Comparison of ENCODE assay signal across 1 cellular context in genomic region chr19:7636691-7637373, GRCh38.
TF ChIP-seq lines count a peak whose summit lies in the region.

TSS of gene STXBP2 (plus strand) at chr19:7637110. CDS start at chr19:7637150, 40 bp downstream.

TF ChIP-seq in HepG2, 621 proteins besides CTCF, POLR2A, EP300 and RAD21 (continued from another document and continues in another):
- TF ChIP-seq HNRNPLL (IDR thresholded peaks at IDR 0.05; ENCODE audit: low read depth, low read length, poor library complexity, severe bottlenecking) (peak; percentile 25), FOXC1 (CRISPR knock-in tag; IDR thresholded peaks at IDR 0.05; ENCODE audit: borderline replicate concordance) (peak; percentile 25; the same call in 1 of the 2 replicates), PRDM4 (CRISPR knock-in tag; IDR thresholded peaks at IDR 0.05; ENCODE audit: borderline replicate concordance) (no peak), HES4 (CRISPR knock-in tag; IDR thresholded peaks at IDR 0.05; ENCODE audit: borderline replicate concordance) (peak; percentile 54; the same call in 1 of the 2 replicates), ZNF614 (CRISPR knock-in tag; IDR thresholded peaks at IDR 0.05; ENCODE audit: borderline replicate concordance) (no peak), SMARCE1 (IDR thresholded peaks at IDR 0.05; ENCODE audit: borderline replicate concordance) (no peak), ZNF34 (CRISPR knock-in tag; IDR thresholded peaks at IDR 0.05; ENCODE audit: borderline replicate concordance) (no peak), CEBPG (CRISPR knock-in tag; IDR thresholded peaks at IDR 0.05) (peak; percentile 15; the same call in 1 of the 2 replicates), ZNF451 (CRISPR knock-in tag; IDR thresholded peaks at IDR 0.05) (peak; percentile 86; the same call in 1 of the 2 replicates), ZNF709 (CRISPR knock-in tag; IDR thresholded peaks at IDR 0.05) (peak; percentile 73; the same call in 1 of the 2 replicates), ZNF263 (CRISPR knock-in tag; IDR thresholded peaks at IDR 0.05) (peak; percentile 77), ARID4A (CRISPR knock-in tag; IDR thresholded peaks at IDR 0.05; ENCODE audit: borderline replicate concordance) (peak; percentile 82), ZNF687 (CRISPR knock-in tag; IDR thresholded peaks at IDR 0.05) (peak; percentile 98), RFX5 (IDR thresholded peaks at IDR 0.05; ENCODE audit: low read depth, low read length) (no peak), THYN1 (CRISPR knock-in tag; IDR thresholded peaks at IDR 0.05; ENCODE audit: borderline replicate concordance, low read depth) (no peak), MLX (CRISPR knock-in tag; IDR thresholded peaks at IDR 0.05) (no peak), ZBTB46 (CRISPR knock-in tag; IDR thresholded peaks at IDR 0.05; ENCODE audit: borderline replicate concordance) (no peak; the same call in 1 of the 2 replicates), ZNF597 (CRISPR knock-in tag; IDR thresholded peaks at IDR 0.05) (no peak), ATF1 (CRISPR knock-in tag; IDR thresholded peaks at IDR 0.05) (no peak), JUNB (CRISPR knock-in tag; IDR thresholded peaks at IDR 0.05; ENCODE audit: borderline replicate concordance) (no peak), ZBTB8A (CRISPR knock-in tag; IDR thresholded peaks at IDR 0.05; ENCODE audit: borderline replicate concordance, low read depth) (no peak), SAFB2 (CRISPR knock-in tag; IDR thresholded peaks at IDR 0.05; ENCODE audit: borderline replicate concordance, low read depth) (no peak; the same call in 1 of the 2 replicates), ZNF652 (CRISPR knock-in tag; IDR thresholded peaks at IDR 0.05; ENCODE audit: borderline replicate concordance, low read depth) (no peak), ZNF331 (CRISPR knock-in tag; IDR thresholded peaks at IDR 0.05) (no peak), SMARCC2 (IDR thresholded peaks at IDR 0.05) (no peak), ZNF674 (CRISPR knock-in tag; IDR thresholded peaks at IDR 0.05; ENCODE audit: low read depth) (no peak), NR2F1 (CRISPR knock-in tag; IDR thresholded peaks at IDR 0.05) (no peak), ZBTB10 (CRISPR knock-in tag; IDR thresholded peaks at IDR 0.05; ENCODE audit: borderline replicate concordance) (no peak), NONO (IDR thresholded peaks at IDR 0.05) (no peak), NONO (CRISPR knock-in tag; conservative IDR thresholded peaks at IDR 0.05) (peak; percentile 73; the same call in 1 of the 2 replicates), ZNF777 (CRISPR knock-in tag; IDR thresholded peaks at IDR 0.05) (peak; percentile 94), CREB3 (CRISPR knock-in tag; IDR thresholded peaks at IDR 0.05) (no peak), CERS6 (CRISPR knock-in tag; IDR thresholded peaks at IDR 0.05) (peak; percentile 30; the same call in 1 of the 2 replicates), ZNF160 (CRISPR knock-in tag; IDR thresholded peaks at IDR 0.05) (peak; percentile 53; the same call in 1 of the 2 replicates), KMT2B (CRISPR knock-in tag; IDR thresholded peaks at IDR 0.05) (no peak; the same call in 1 of the 2 replicates), UBTF (CRISPR knock-in tag; IDR thresholded peaks at IDR 0.05) (0 out of 2 replicates have a peak, but pooled peaks have one; percentile 34)
